ENCODE assay signal across 27 cellular contexts in the genomic region with DNA sequence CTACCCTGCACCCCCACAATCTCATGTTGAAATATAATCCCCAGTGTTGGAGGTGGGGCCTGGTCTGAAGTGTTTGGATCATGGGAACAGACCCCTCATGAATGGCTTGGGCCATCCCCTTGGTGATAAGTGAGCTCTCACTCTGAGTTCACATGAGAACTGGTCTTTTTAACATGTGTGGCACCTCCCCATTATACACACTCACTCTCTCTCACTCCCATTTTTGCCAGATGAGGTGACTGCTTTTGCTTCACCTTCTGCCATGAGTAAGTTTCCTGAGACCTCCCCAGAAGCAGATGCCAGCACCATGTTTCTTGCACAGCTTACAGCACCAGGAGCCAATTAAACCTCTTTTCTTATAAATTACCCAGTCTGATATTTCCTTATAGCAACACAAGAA. TPM values are rescaled to one million over a fixed set of nuclear protein-coding genes. Genes with fewer than 3 reads are reported as not detected.
"Had no signal": no experiment of that assay in that cellular context is flagged by ENCODE, and none has a peak within 500 bp of the region (broad histone marks: within the 10 kb centered on the region; RNA-seq: fewer than 3 reads in every experiment).

No MANE protein-coding gene starts in this region.

- H3K4me1 Mint-ChIP-seq: activated CD4-positive, alpha-beta T cell treated with anti-CD3 and anti-CD28 coated beads, Interleukin-2, amount 10 ng/mL, durations not matched to agents 7 days and 5 days; activated naive CD8-positive, alpha-beta T cell treated with anti-CD3 and anti-CD28 coated beads, Interleukin-2, amount 50 U/mL, for 24 hours; T-cell had no signal

- H3K36me3 Mint-ChIP-seq: activated CD4-positive, alpha-beta memory T cell treated with anti-CD3 and anti-CD28 coated beads for 36 hours; activated naive CD4-positive, alpha-beta T cell treated with anti-CD3 and anti-CD28 coated beads, Interleukin-2, amount 50 U/mL, for 72 hours; brain; T-cell had no signal

- H3K4me1 ChIP-seq: ascending aorta, Peyer's patch had no signal

- H3K27me3 ChIP-seq: ascending aorta, cardiac muscle cell, Peyer's patch had no signal

- H3K4me3 Mint-ChIP-seq: activated CD4-positive, alpha-beta memory T cell treated with anti-CD3 and anti-CD28 coated beads for 36 hours; activated CD4-positive, alpha-beta T cell treated with anti-CD3 and anti-CD28 coated beads, Interleukin-2, amount 10 ng/mL, durations not matched to agents 7 days and 5 days; activated naive CD8-positive, alpha-beta T cell treated with anti-CD3 and anti-CD28 coated beads, Interleukin-2, amount 50 U/mL, for 24 hours; activated T-cell treated with anti-CD3 and anti-CD28 coated beads, Interleukin-2, amount 50 U/mL, for 4 hours; brain; T-cell had no signal

- H3K9me3 Mint-ChIP-seq: activated CD4-positive, alpha-beta memory T cell treated with anti-CD3 and anti-CD28 coated beads for 36 hours; activated CD4-positive, alpha-beta T cell treated with anti-CD3 and anti-CD28 coated beads, Interleukin-2, amount 10 ng/mL, durations not matched to agents 7 days and 5 days; activated naive CD8-positive, alpha-beta T cell treated with anti-CD3 and anti-CD28 coated beads, Interleukin-2, amount 50 U/mL, for 24 hours; activated T-cell treated with anti-CD3 and anti-CD28 coated beads, Interleukin-2, amount 50 U/mL, for 4 hours; T-cell had no signal

- DNase-seq: activated CD4-positive, alpha-beta memory T cell treated with anti-CD3 and anti-CD28 coated beads for 36 hours; activated CD4-positive, alpha-beta T cell treated with anti-CD3 and anti-CD28 coated beads, Interleukin-2, amount 10 ng/mL, durations not matched to agents 7 days and 5 days; activated CD4-positive, CD25-positive, alpha-beta regulatory T cell; activated CD8-positive, alpha-beta memory T cell treated with anti-CD3 and anti-CD28 coated beads for 24 hours; activated effector memory CD4-positive, alpha-beta T cell treated with anti-CD3 and anti-CD28 coated beads, Interleukin-2, amount 50 U/mL, for 16 hours; activated naive CD4-positive, alpha-beta T cell treated with Interleukin-2 at 50 U/mL for 16 hours; activated naive CD8-positive, alpha-beta T cell treated with anti-CD3 and anti-CD28 coated beads, Interleukin-2, amount 50 U/mL, for 24 hours; activated T-cell treated with anti-CD3 and anti-CD28 coated beads, Interleukin-2, amount 50 U/mL, for 4 hours; amniotic stem cell; MM.1S; NCI-H1105; NCI-H1436; NCI-H1694 treated with DMSO at 0.1 percent for 48 hours; NCI-H2029 treated with DMSO at 0.1 percent for 48 hours; NCI-H345; NCI-H510A; NCI-H526 treated with DMSO at 0.1 percent for 48 hours; Peyer's patch; SHP77; T-cell; T-helper 2 cell; T1000 had no signal

- H3K27ac ChIP-seq: ascending aorta, cardiac muscle cell, Peyer's patch, VCaP had no signal

- H3K4me3 ChIP-seq: ascending aorta, cardiac muscle cell, Peyer's patch had no signal

- H3K27ac Mint-ChIP-seq: activated CD4-positive, alpha-beta memory T cell treated with anti-CD3 and anti-CD28 coated beads for 36 hours; activated CD4-positive, alpha-beta T cell treated with anti-CD3 and anti-CD28 coated beads, Interleukin-2, amount 10 ng/mL, durations not matched to agents 7 days and 5 days; activated naive CD4-positive, alpha-beta T cell treated with anti-CD3 and anti-CD28 coated beads, Interleukin-2, amount 50 U/mL, for 72 hours; activated naive CD8-positive, alpha-beta T cell treated with anti-CD3 and anti-CD28 coated beads, Interleukin-2, amount 50 U/mL, for 24 hours; brain; T-cell had no signal

- H3K9me3 ChIP-seq: ascending aorta, Peyer's patch had no signal

- H3K36me3 ChIP-seq: ascending aorta, cardiac muscle cell, Peyer's patch had no signal

RNA-seq across cellular contexts. Expression of a gene that starts 32.1 kb away (rescaled TPM):
- total RNA-seq: activated CD4-positive, alpha-beta memory T cell treated with anti-CD3 and anti-CD28 coated beads for 36 hours; activated CD4-positive, alpha-beta T cell treated with anti-CD3 and anti-CD28 coated beads, Interleukin-2, amount 10 ng/mL, durations not matched to agents 7 days and 5 days; activated naive CD4-positive, alpha-beta T cell treated with anti-CD3 and anti-CD28 coated beads, Interleukin-2, amount 50 U/mL, for 72 hours; activated T-cell treated with anti-CD3 and anti-CD28 coated beads, Interleukin-2, amount 50 U/mL, for 4 hours; ascending aorta; Peyer's patch; T-cell had no signal
